ENCODE assay signal across 8 cellular contexts in genomic region chr13:28718538-28719226, GRCh38. TPM values are rescaled to one million over a fixed set of nuclear protein-coding genes. Genes with fewer than 3 reads are reported as not detected.
DNase-seq lines count a peak whose midpoint lies in the region; ATAC-seq and TF ChIP-seq lines count a peak whose summit lies in the region.

Gene SLC46A3, minus strand, starts transcription at chr13:28718970. Its CDS starts 972 bp downstream, at chr13:28717998.

- peak; percentile 98 for DNase-seq in BE2C
- peak; percentile 99 for DNase-seq in NCI-H748 (lab: John Stamatoyannopoulos, UW; ENCODE audit: unreplicated experiment)
- peak; percentile 97 to 98 for DNase-seq in activated CD4-positive, alpha-beta T cell treated with anti-CD3 and anti-CD28 coated beads, Interleukin-2, amount 50 U/mL, for 48 hours
- DNase-seq in dermis microvascular lymphatic vessel endothelial cell (ENCODE audit: low read depth in 2 of 2) = peak; percentile 96 to 99
- peak; percentile 96 to 99 for DNase-seq in lower leg skin (ENCODE audit: low spot score in 2 of 2)
- peak; percentile 96 to 98 for DNase-seq in stimulated activated CD4-positive, alpha-beta T cell treated with anti-CD3 and anti-CD28 coated beads, Interleukin-4, amount 100 ng/mL, for 4 hours

- WGBS in lower leg skin, 2 donors = 0 to 1% methylated on average over 28 to 69 of the region's 79 CpGs

- no peaks in the 10 kb centered on the region for H3K27me3 ChIP-seq in BE2C

- intact Hi-C loops in lower leg skin (cut with DNase I; ENCODE audit: low total_unique reads) = no loop called here

- TF ChIP-seq CTCF in BE2C (IDR thresholded peaks at IDR 0.05; ENCODE audit: low read depth, low read length) (no peak), lower leg skin (IDR thresholded peaks at IDR 0.05) (no peak)

- H3K4me3 ChIP-seq in BE2C (ENCODE audit: low read depth, low read length) (peak within 1 kb of the TSS; percentile 72), lower leg skin (ENCODE audit: low read depth, poor library complexity, severe bottlenecking) (peak within 1 kb of the TSS; percentile 43)

- H3K4me1 ChIP-seq in BE2C = no peaks in the 10 kb centered on the region

- H3K36me3 ChIP-seq in BE2C = no peaks in the 10 kb centered on the region

- ATAC-seq in HG03432 (IDR thresholded peaks at IDR 0.05; ENCODE audit: unreplicated experiment) = peak; percentile 99

- TF ChIP-seq POLR2A in GM19193 (IDR thresholded peaks at IDR 0.05; ENCODE audit: extremely low read depth, insufficient read depth, insufficient read length) (peak; percentile 61), lower leg skin (IDR thresholded peaks at IDR 0.05) (peak in 1 of 2 donors; percentile 18)

- no peaks in the 10 kb centered on the region for H3K9me3 ChIP-seq in BE2C

RNA-seq across cellular contexts. Expression of gene SLC46A3, which starts in this region (rescaled TPM):
- 0.71 TPM for polyA plus RNA-seq in BE2C (2012; ENCODE audit: insufficient read depth, insufficient read length, low read depth)
- 2.7 TPM in 2 replicates for total RNA-seq in dermis microvascular lymphatic vessel endothelial cell
- total RNA-seq in lower leg skin = 10 to 100 TPM in 2 of 4 donors, 1 to 10 TPM in 2; 5.4 to 16.5 (median 9.3) TPM

Comparison
In these comparisons a context has a peak if more than half of its experiments do, and no peak if none do; other contexts are left out.
1. Peak in every context shown above with its lines: DNase-seq, ATAC-seq and H3K4me3 ChIP-seq.